13 cellular contexts compared by ENCODE assay signal in genomic region chr10:34743804-34744203, GRCh38.
DNase-seq lines count a peak whose midpoint lies in the region; ATAC-seq and TF ChIP-seq lines count a peak whose summit lies in the region.
"Had no signal": no experiment of that assay in that cellular context is flagged by ENCODE, and none has a peak within 500 bp of the region (broad histone marks: within the 10 kb centered on the region; RNA-seq: fewer than 3 reads in every experiment).

No MANE protein-coding gene starts in this region.

- peaks cover 18% of the 10 kb centered on the region for H3K4me1 Mint-ChIP-seq in endothelial cell (ENCODE audit: unreplicated experiment)
- peaks cover 72% of the 10 kb centered on the region for H3K4me1 Mint-ChIP-seq in nephron progenitor cell
- H3K4me1 Mint-ChIP-seq in type B pancreatic cell (ENCODE audit: unreplicated experiment): peaks cover 35% of the 10 kb centered on the region
- H3K4me1 Mint-ChIP-seq: memory B cell had no signal

- DNase-seq in NCI-H2171 treated with DMSO at 0.1 percent for 48 hours (lab: John Stamatoyannopoulos, UW): peak; percentile 75
- peak; percentile 36 for DNase-seq in left kidney (ENCODE audit: low read depth, low spot score)
- DNase-seq in suprapubic skin (ENCODE audit: low spot score in 2 of 2): no peak
- DNase-seq in endothelial cell (ENCODE audit: low spot score): no peak
- no peak for DNase-seq in nephron progenitor cell
- no peak for DNase-seq in type B pancreatic cell (ENCODE audit: extremely low spot score, unreplicated experiment)
- DNase-seq: COR-L47, T-helper 9 cell had no signal

- H3K27ac Mint-ChIP-seq in endothelial cell (ENCODE audit: unreplicated experiment): no peak overlapping the region
- H3K27ac Mint-ChIP-seq in nephron progenitor cell: no peak overlapping the region
- no peak overlapping the region for H3K27ac Mint-ChIP-seq in type B pancreatic cell
- H3K27ac Mint-ChIP-seq: memory B cell had no signal

- no peak for TF ChIP-seq CTCF in suprapubic skin (IDR thresholded peaks at IDR 0.05)
- no peak for TF ChIP-seq CTCF in endothelial cell (IDR thresholded peaks at IDR 0.05; ENCODE audit: unreplicated experiment)
- TF ChIP-seq CTCF in nephron progenitor cell (IDR thresholded peaks at IDR 0.05): no peak
- TF ChIP-seq CTCF in type B pancreatic cell (conservative IDR thresholded peaks at IDR 0.05): no peak

- no peak overlapping the region for H3K4me3 ChIP-seq in esophagus (ENCODE audit: low read depth in 1 of 2, low read length in 2 of 2)
- no peak overlapping the region for H3K4me3 ChIP-seq in suprapubic skin
- H3K4me3 ChIP-seq: GM12878 had no signal

- no peak for TF ChIP-seq POLR2A in suprapubic skin (IDR thresholded peaks at IDR 0.05)

- no peaks in the 10 kb centered on the region for H3K9me3 ChIP-seq in esophagus (ENCODE audit: control insufficient read depth in 2 of 2, insufficient read depth in 1 of 2, low read depth in 1 of 2, low read length in 1 of 2)
- H3K9me3 ChIP-seq in suprapubic skin: no peaks in the 10 kb centered on the region

- ATAC-seq in HG03460 (IDR thresholded peaks at IDR 0.05; ENCODE audit: unreplicated experiment): no peak
- ATAC-seq: GM12878 had no signal

- H3K4me1 ChIP-seq in esophagus (ENCODE audit: control insufficient read depth in 2 of 2, insufficient read depth in 2 of 2, low read length in 1 of 2): peaks cover 0 to 17% of the 10 kb centered on the region in 2 donors
- H3K4me1 ChIP-seq in suprapubic skin: peaks cover 50% of the 10 kb centered on the region

- peaks cover 3% of the 10 kb centered on the region for H3K27me3 Mint-ChIP-seq in endothelial cell (ENCODE audit: unreplicated experiment)
- H3K27me3 Mint-ChIP-seq in nephron progenitor cell (ENCODE audit: low read depth, poor library complexity): peaks cover 9% of the 10 kb centered on the region
- H3K27me3 Mint-ChIP-seq in type B pancreatic cell: no peaks in the 10 kb centered on the region

- H3K9me3 Mint-ChIP-seq in endothelial cell (ENCODE audit: unreplicated experiment) (no peaks in the 10 kb centered on the region), nephron progenitor cell (peaks cover 3% of the 10 kb centered on the region), type B pancreatic cell (no peaks in the 10 kb centered on the region)

- no peak overlapping the region for H3K4me3 Mint-ChIP-seq in endothelial cell (ENCODE audit: unreplicated experiment)
- H3K4me3 Mint-ChIP-seq in nephron progenitor cell: no peak overlapping the region
- no peak overlapping the region for H3K4me3 Mint-ChIP-seq in type B pancreatic cell
- H3K4me3 Mint-ChIP-seq: memory B cell had no signal

- H3K27me3 ChIP-seq in esophagus (ENCODE audit: control insufficient read depth in 1 of 2, insufficient read depth in 2 of 2, low read length in 2 of 2) (no peaks in the 10 kb centered on the region), suprapubic skin (no peaks in the 10 kb centered on the region)

- WGBS in esophagus, 2 donors: 37 to 57% methylated on average over 7 of the region's 7 CpGs
- 28% methylated on average over 7 of the region's 7 CpGs for WGBS in suprapubic skin

- H3K27ac ChIP-seq in esophagus (ENCODE audit: low read depth in 2 of 2, low read length in 1 of 2) (peak overlapping the region; percentile 86 to 94), suprapubic skin (peak overlapping the region; percentile 72)
- H3K27ac ChIP-seq: HL-60 had no signal

- H3K36me3 Mint-ChIP-seq in endothelial cell (ENCODE audit: low read depth, unreplicated experiment) (no peaks in the 10 kb centered on the region), nephron progenitor cell (ENCODE audit: low read depth) (no peaks in the 10 kb centered on the region), type B pancreatic cell (no peaks in the 10 kb centered on the region)
- H3K36me3 Mint-ChIP-seq: memory B cell had no signal

- no peak for TF ChIP-seq EP300 in suprapubic skin (IDR thresholded peaks at IDR 0.05)

- H3K36me3 ChIP-seq in esophagus (ENCODE audit: control insufficient read depth in 2 of 2, insufficient read depth in 2 of 2, low read length in 1 of 2) (no peaks in the 10 kb centered on the region), suprapubic skin (no peaks in the 10 kb centered on the region)

Comparison
In these comparisons a context has a peak if more than half of its experiments do, and no peak if none do; other contexts are left out.
1. DNase-seq: peak in NCI-H2171 treated with DMSO at 0.1 percent for 48 hours (single experiment) and left kidney (single experiment); none in suprapubic skin (0 of 2), endothelial cell (single experiment), nephron progenitor cell (single experiment) and type B pancreatic cell (single experiment).